13 cellular contexts compared by ENCODE assay signal in the genomic region with DNA sequence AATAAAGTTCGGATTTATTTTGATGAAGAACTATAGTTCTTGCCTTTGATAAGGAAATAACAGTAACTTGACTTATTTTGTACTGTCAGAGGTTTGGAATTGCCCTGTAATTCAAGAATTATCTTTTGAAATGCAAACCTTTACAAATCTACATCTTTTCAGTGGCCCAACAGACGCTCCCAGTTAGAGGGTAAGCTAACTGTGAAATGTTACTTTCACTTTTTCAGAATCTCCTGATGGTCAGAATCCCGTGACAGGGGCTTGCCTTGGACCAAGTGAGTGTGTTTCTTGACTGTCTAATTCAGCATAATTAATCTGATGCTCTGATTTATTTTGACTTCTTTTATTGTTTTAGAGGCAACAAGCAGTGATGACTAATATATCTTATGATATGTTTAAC.
DNase-seq lines count a peak whose midpoint lies in the region; ATAC-seq and FAIRE-seq lines count a peak whose summit lies in the region.
"Had no signal": no experiment of that assay in that cellular context is flagged by ENCODE, and none has a peak within 500 bp of the region (broad histone marks: within the 10 kb centered on the region; RNA-seq: fewer than 3 reads in every experiment).

No MANE protein-coding gene starts in this region.

- H2BK5ac ChIP-seq in mesendoderm (ENCODE audit: low read length) = no peak overlapping the region

- DNase-seq in GM18507 (ENCODE audit: extremely low spot score, insufficient read length, low read depth) = no peak
- DNase-seq in H4 (ENCODE audit: low spot score) = peak; percentile 44
- no peak for DNase-seq in SK-N-MC (ENCODE audit: low read depth, low spot score)
- peak; percentile 8 for DNase-seq in mesendoderm
- no peak for DNase-seq in G401 (ENCODE audit: low spot score)
- no peak for DNase-seq in stimulated activated naive CD8-positive, alpha-beta T cell treated with anti-CD3 and anti-CD28 coated beads, Interleukin-15, amount 100 ng/mL, for 72 hours
- DNase-seq: CD4-positive, alpha-beta T cell; H7; NCI-H187 treated with DMSO at 0.1 percent for 48 hours had no signal

- H3K9me3 ChIP-seq in SK-N-MC (ENCODE audit: low read depth, low read length) = no peaks in the 10 kb centered on the region

- H3K18ac ChIP-seq in mesendoderm (ENCODE audit: low read length) = no peak overlapping the region

- H3K79me1 ChIP-seq in mesendoderm (ENCODE audit: low read length) = no peaks in the 10 kb centered on the region

- no peak overlapping the region for H4K5ac ChIP-seq in mesendoderm (ENCODE audit: low read length)

- no peaks in the 10 kb centered on the region for H3K27me3 ChIP-seq in mesendoderm (ENCODE audit: insufficient read depth, low read length, poor library complexity)

- WGBS in mesendoderm (ENCODE audit: extremely low coverage, insufficient coverage, low lambda C conversion rate) = no CpG with 5 or more reads among the region's 3 CpGs

- no peak overlapping the region for H3K4ac ChIP-seq in mesendoderm (ENCODE audit: low read depth, low read length)

- H4K8ac ChIP-seq in mesendoderm (ENCODE audit: low read depth, low read length) = no peak overlapping the region

- H3K9ac ChIP-seq in SK-N-MC (ENCODE audit: insufficient read length) = peak overlapping the region; percentile 2
- H3K9ac ChIP-seq in mesendoderm (ENCODE audit: low read length) = no peak overlapping the region

- H3K23ac ChIP-seq in mesendoderm (ENCODE audit: low read length) = no peak overlapping the region

- no peaks in the 10 kb centered on the region for H3K27me3 Mint-ChIP-seq in stimulated activated naive CD8-positive, alpha-beta T cell treated with anti-CD3 and anti-CD28 coated beads, Interleukin-15, amount 100 ng/mL, for 72 hours
- H3K27me3 Mint-ChIP-seq: CD4-positive, alpha-beta T cell; central memory CD8-positive, alpha-beta T cell had no signal

- no peak overlapping the region for H2BK15ac ChIP-seq in mesendoderm (replicated peaks; ENCODE audit: low read depth)

- no peaks in the 10 kb centered on the region for H3K9me3 Mint-ChIP-seq in stimulated activated naive CD8-positive, alpha-beta T cell treated with anti-CD3 and anti-CD28 coated beads, Interleukin-15, amount 100 ng/mL, for 72 hours

- H2AK5ac ChIP-seq in mesendoderm (ENCODE audit: low read length) = no peak overlapping the region

- H3K4me3 ChIP-seq in SK-N-MC (peak overlapping the region; percentile 53), mesendoderm (ENCODE audit: low read length) (no peak overlapping the region)

- no peak overlapping the region for H3K56ac ChIP-seq in mesendoderm (ENCODE audit: low read length)

- FAIRE-seq in GM18507 (lab: Jason Lieb, UNC) = peak; percentile 84
- FAIRE-seq: RCC 7860 had no signal

- no peak overlapping the region for H3K4me2 ChIP-seq in mesendoderm (ENCODE audit: low read length)

- no peak overlapping the region for H3K27ac Mint-ChIP-seq in stimulated activated naive CD8-positive, alpha-beta T cell treated with anti-CD3 and anti-CD28 coated beads, Interleukin-15, amount 100 ng/mL, for 72 hours
- H3K27ac Mint-ChIP-seq: CD4-positive, alpha-beta T cell had no signal

- H3K4me3 Mint-ChIP-seq in stimulated activated naive CD8-positive, alpha-beta T cell treated with anti-CD3 and anti-CD28 coated beads, Interleukin-15, amount 100 ng/mL, for 72 hours = no peak overlapping the region
- H3K4me3 Mint-ChIP-seq: CD4-positive, alpha-beta T cell; central memory CD8-positive, alpha-beta T cell had no signal

- in situ Hi-C loops in G401 (cut with HindIII; ENCODE audit: low sequenced_read_pairs) = no loop called here

- H2BK120ac ChIP-seq in mesendoderm (ENCODE audit: low read depth, low read length) = no peak overlapping the region

- H3K4me1 ChIP-seq in mesendoderm (ENCODE audit: control insufficient read depth, low read depth, low read length) = no peaks in the 10 kb centered on the region

- H3K79me2 ChIP-seq in mesendoderm (ENCODE audit: control insufficient read depth, insufficient read depth, low read length) = no peaks in the 10 kb centered on the region

- no peak for ATAC-seq in GM21825 (IDR thresholded peaks at IDR 0.05; ENCODE audit: unreplicated experiment)
- ATAC-seq in GM21528 (IDR thresholded peaks at IDR 0.05; ENCODE audit: low FRiP score, unreplicated experiment) = no peak
- no peak for ATAC-seq in stimulated activated naive CD8-positive, alpha-beta T cell treated with anti-CD3 and anti-CD28 coated beads, Interleukin-15, amount 100 ng/mL, for 72 hours

- no peaks in the 10 kb centered on the region for H3K4me1 Mint-ChIP-seq in stimulated activated naive CD8-positive, alpha-beta T cell treated with anti-CD3 and anti-CD28 coated beads, Interleukin-15, amount 100 ng/mL, for 72 hours
- H3K4me1 Mint-ChIP-seq: central memory CD8-positive, alpha-beta T cell had no signal

- peak overlapping the region; percentile 18 for H3K27ac ChIP-seq in SK-N-MC
- no peak overlapping the region for H3K27ac ChIP-seq in mesendoderm (ENCODE audit: low read depth, low read length)

- H3K36me3 ChIP-seq in SK-N-MC (ENCODE audit: insufficient read depth, low read length) (no peaks in the 10 kb centered on the region), mesendoderm (ENCODE audit: control insufficient read depth, insufficient read depth, low read length) (no peaks in the 10 kb centered on the region)

Comparison
In these comparisons a context has a peak if more than half of its experiments do, and no peak if none do; other contexts are left out.
1. DNase-seq: peak in H4 (single experiment) and mesendoderm (single experiment); none in GM18507 (single experiment), SK-N-MC (single experiment), G401 (single experiment) and stimulated activated naive CD8-positive, alpha-beta T cell treated with anti-CD3 and anti-CD28 coated beads, Interleukin-15, amount 100 ng/mL, for 72 hours (0 of 2).